ENCODE assay signal across 15 cellular contexts in the genomic region with DNA sequence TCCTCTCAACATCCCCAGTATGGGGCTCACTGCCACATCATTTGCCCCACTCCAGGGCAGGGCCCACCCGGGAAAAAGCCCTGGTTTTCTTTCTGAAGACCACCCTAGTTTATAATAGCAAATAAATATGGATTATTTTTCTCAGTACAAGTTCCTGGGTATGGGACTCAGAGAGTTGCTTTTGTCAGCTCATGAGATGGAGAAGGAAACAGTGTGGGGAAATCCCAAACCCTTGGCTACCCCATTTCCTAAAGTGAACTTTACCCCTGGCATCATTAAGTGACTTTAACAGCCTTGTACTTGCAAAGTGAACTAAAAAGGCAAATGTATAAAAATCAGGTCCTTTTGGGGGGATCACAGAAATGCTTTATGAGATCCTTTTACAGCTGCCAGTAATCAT.
"Had no signal": no experiment of that assay in that cellular context is flagged by ENCODE, and none has a peak within 500 bp of the region (broad histone marks: within the 10 kb centered on the region; RNA-seq: fewer than 3 reads in every experiment).

No MANE protein-coding gene starts in this region.

- H3K4me3 Mint-ChIP-seq: activated CD4-positive, alpha-beta memory T cell treated with anti-CD3 and anti-CD28 coated beads for 36 hours; activated CD4-positive, alpha-beta T cell treated with anti-CD3 and anti-CD28 coated beads for 36 hours; activated naive CD8-positive, alpha-beta T cell treated with anti-CD3 and anti-CD28 coated beads for 36 hours; activated T-helper 1 cell treated with anti-CD3 and anti-CD28 coated beads, Interleukin-12 subunit alpha, Interleukin-12 subunit beta, Interleukin-2, Interleukin-4 antibody, amounts not matched to agents 30 ng/mL and 10 ng/mL and 1 ng/mL, durations not matched to agents 14 hours and 24 hours and 36 hours; naive thymus-derived CD4-positive, alpha-beta T cell; T-helper 2 cell treated with Interferon-gamma antibody and Interleukin-4, amounts not matched to agents 5 μg/mL and 100 μg/mL, for 36 hours; WTC11 had no signal

- H3K27me3 ChIP-seq: left lung had no signal

- H3K27ac ChIP-seq: left lung had no signal

- H3K36me3 ChIP-seq: left lung had no signal

- H3K27ac Mint-ChIP-seq: activated CD4-positive, alpha-beta memory T cell treated with anti-CD3 and anti-CD28 coated beads for 36 hours; activated CD4-positive, alpha-beta T cell treated with anti-CD3 and anti-CD28 coated beads for 36 hours; activated naive CD8-positive, alpha-beta T cell treated with anti-CD3 and anti-CD28 coated beads for 36 hours; activated T-helper 1 cell treated with anti-CD3 and anti-CD28 coated beads, Interleukin-12 subunit alpha, Interleukin-12 subunit beta, Interleukin-2, Interleukin-4 antibody, amounts not matched to agents 30 ng/mL and 10 ng/mL and 1 ng/mL, durations not matched to agents 14 hours and 24 hours and 36 hours; T-helper 2 cell treated with Interferon-gamma antibody and Interleukin-4, amounts not matched to agents 5 μg/mL and 100 μg/mL, for 36 hours; WTC11 had no signal

- H3K27me3 Mint-ChIP-seq: activated CD4-positive, alpha-beta memory T cell treated with anti-CD3 and anti-CD28 coated beads for 36 hours; activated CD4-positive, alpha-beta T cell treated with anti-CD3 and anti-CD28 coated beads for 36 hours; activated naive CD8-positive, alpha-beta T cell treated with anti-CD3 and anti-CD28 coated beads for 36 hours; naive thymus-derived CD4-positive, alpha-beta T cell had no signal

- H3K4me1 ChIP-seq: left lung had no signal

- ATAC-seq: activated CD4-positive, alpha-beta T cell treated with anti-CD3 and anti-CD28 coated beads for 36 hours; naive thymus-derived CD4-positive, alpha-beta T cell; WTC11 had no signal

- H3K9me3 Mint-ChIP-seq: activated CD4-positive, alpha-beta memory T cell treated with anti-CD3 and anti-CD28 coated beads for 36 hours; activated naive CD8-positive, alpha-beta T cell treated with anti-CD3 and anti-CD28 coated beads for 36 hours; activated T-helper 1 cell treated with anti-CD3 and anti-CD28 coated beads, Interleukin-12 subunit alpha, Interleukin-12 subunit beta, Interleukin-2, Interleukin-4 antibody, amounts not matched to agents 30 ng/mL and 10 ng/mL and 1 ng/mL, durations not matched to agents 14 hours and 24 hours and 36 hours; T-helper 2 cell treated with Interferon-gamma antibody and Interleukin-4, amounts not matched to agents 5 μg/mL and 100 μg/mL, for 36 hours; WTC11 had no signal

- DNase-seq: activated CD4-positive, alpha-beta memory T cell treated with anti-CD3 and anti-CD28 coated beads for 36 hours; activated CD4-positive, alpha-beta T cell treated with anti-CD3 and anti-CD28 coated beads for 36 hours; activated naive CD8-positive, alpha-beta T cell treated with anti-CD3 and anti-CD28 coated beads for 36 hours; activated T-cell treated with anti-CD3 and anti-CD28 coated beads for 4 hours; amniotic stem cell; central memory CD4-positive, alpha-beta T cell; left lung; naive thymus-derived CD4-positive, alpha-beta T cell; stimulated activated CD4-positive, alpha-beta T cell treated with anti-CD3 and anti-CD28 coated beads, Interleukin-4, amount 100 ng/mL, for 1 hour; SW 1271 had no signal

- H3K36me3 Mint-ChIP-seq: activated CD4-positive, alpha-beta memory T cell treated with anti-CD3 and anti-CD28 coated beads for 36 hours; activated naive CD8-positive, alpha-beta T cell treated with anti-CD3 and anti-CD28 coated beads for 36 hours; WTC11 had no signal

- H3K4me3 ChIP-seq: coronary artery, left lung, skin epidermis had no signal

- H3K9me3 ChIP-seq: left lung had no signal
